8 cellular contexts compared by ENCODE assay signal in the genomic region with DNA sequence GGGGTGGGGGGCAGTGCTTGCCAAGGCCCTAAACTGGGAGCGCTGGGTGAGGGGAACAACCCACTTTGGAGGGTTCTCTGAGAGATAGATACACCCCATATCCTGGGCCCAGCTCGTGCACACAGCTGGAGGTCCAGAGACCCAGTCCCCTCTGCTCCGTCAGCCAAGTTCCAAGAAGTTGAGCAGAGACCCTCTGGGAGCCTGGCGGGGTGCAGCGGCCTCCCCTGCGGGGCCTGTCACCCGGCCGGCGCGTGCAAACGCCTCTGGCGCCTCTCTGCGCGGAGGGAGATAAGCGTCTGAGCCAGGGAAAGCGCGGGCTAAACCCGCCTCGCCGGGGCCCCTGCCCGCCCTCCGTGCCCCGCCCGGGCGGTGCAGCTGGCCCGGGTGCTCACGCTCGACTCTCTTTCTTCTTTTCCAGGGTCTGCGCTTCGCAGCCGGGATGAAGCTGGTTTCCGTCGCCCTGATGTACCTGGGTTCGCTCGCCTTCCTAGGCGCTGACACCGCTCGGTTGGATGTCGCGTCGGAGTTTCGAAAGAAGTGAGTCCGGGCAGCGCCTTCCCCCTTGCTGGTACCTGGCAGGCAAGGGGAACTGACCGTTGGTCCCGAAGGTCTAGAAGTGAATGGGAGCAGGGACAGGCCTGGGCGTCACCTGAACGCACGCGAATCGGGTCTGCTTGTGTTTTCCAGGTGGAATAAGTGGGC. TPM values are rescaled to one million over a fixed set of nuclear protein-coding genes. Genes with fewer than 3 reads are reported as not detected.
DNase-seq lines count a peak whose midpoint lies in the region; ATAC-seq and TF ChIP-seq lines count a peak whose summit lies in the region.

No MANE protein-coding gene starts in this region.

- H3K9me3 ChIP-seq in WERI-Rb-1 (ENCODE audit: severe bottlenecking): no peaks in the 10 kb centered on the region
- no peaks in the 10 kb centered on the region for H3K9me3 ChIP-seq in muscle layer of colon (ENCODE audit: low read length)

- peak overlapping the region; percentile 99 for H3K27ac Mint-ChIP-seq in HFFc6

- peak overlapping the region; percentile 27; the same call in 1 of the 2 replicates for H3K27ac ChIP-seq in WERI-Rb-1
- H3K27ac ChIP-seq in muscle layer of colon (ENCODE audit: low read depth, low read length): peak overlapping the region; percentile 94

- peak overlapping the region; percentile 98 for H3K4me3 Mint-ChIP-seq in HFFc6

- peaks cover 45% of the 10 kb centered on the region for H3K4me1 ChIP-seq in muscle layer of colon (ENCODE audit: insufficient read depth, low read length)

- no peak for TF ChIP-seq CTCF in AG10803 (conservative IDR thresholded peaks at IDR 0.05; ENCODE audit: low read length)
- no peak for TF ChIP-seq CTCF in HFFc6 (IDR thresholded peaks at IDR 0.05)
- TF ChIP-seq CTCF in WERI-Rb-1 (IDR thresholded peaks at IDR 0.05; ENCODE audit: low read depth, low read length): no peak

- no peak for ATAC-seq in GM18858 (IDR thresholded peaks at IDR 0.05; ENCODE audit: unreplicated experiment)

- H3K27me3 Mint-ChIP-seq in HFFc6 (ENCODE audit: insufficient read depth): peaks cover 46% of the 10 kb centered on the region

- peaks cover 44% of the 10 kb centered on the region for H3K4me1 Mint-ChIP-seq in HFFc6 (ENCODE audit: low read depth)

- H3K27me3 ChIP-seq in WERI-Rb-1 (ENCODE audit: insufficient read depth, low read depth, severe bottlenecking) (peaks cover 29% of the 10 kb centered on the region), muscle layer of colon (ENCODE audit: control insufficient read depth in 1 of 2, insufficient read depth in 2 of 2, low read length in 2 of 2) (no peaks in the 10 kb centered on the region)

- peaks cover 46% of the 10 kb centered on the region for H3K36me3 Mint-ChIP-seq in HFFc6 (ENCODE audit: low read depth)

- no peak for TF ChIP-seq POLR2A in erythroblast (IDR thresholded peaks at IDR 0.05; ENCODE audit: low read length)

- H3K4me3 ChIP-seq in AG10803 (ENCODE audit: low read length) (peak overlapping the region; percentile 100), WERI-Rb-1 (ENCODE audit: low read depth, low read length) (peak overlapping the region; percentile 42), muscle layer of colon (ENCODE audit: low read depth in 1 of 2, low read length in 2 of 2) (peak overlapping the region; percentile 78 to 85)

- H3K9me3 Mint-ChIP-seq in HFFc6: peaks cover 19% of the 10 kb centered on the region

- peak overlapping the region; percentile 98 for H3K9ac ChIP-seq in muscle layer of colon (ENCODE audit: low read length)

- DNase-seq in AG10803 (ENCODE audit: low read depth) (peak; percentile 25), HFFc6 (no peak), WERI-Rb-1 (peak; percentile 52), erythroblast (lab: John Stamatoyannopoulos, UW) (peak; percentile 84 to 86), middle frontal gyrus (ENCODE audit: extremely low spot score, low spot score) (no peak)
- DNase-seq in effector CD4-positive, alpha-beta T cell: no peak

- H3K36me3 ChIP-seq in WERI-Rb-1 (no peaks in the 10 kb centered on the region), muscle layer of colon (ENCODE audit: insufficient read depth, low read length) (no peaks in the 10 kb centered on the region)

RNA-seq across cellular contexts. Expression of gene ADM, which starts 0.5 kb away (rescaled TPM):
- 100 to 1,000 TPM; 219 to 346 (median 321) TPM for total RNA-seq in HFFc6 (2021; fragmentation: NEBNext Ultra II Directional; extraction: Animal tissue kit (Norgen Biotek cat#: 25700))

RNA-seq across cellular contexts. Expression of gene SBF2, which starts 11.4 kb away (rescaled TPM):
- 10 to 100 TPM; 25.2 to 36.0 (median 30.7) TPM for total RNA-seq in HFFc6 (2021; fragmentation: NEBNext Ultra II Directional; extraction: Animal tissue kit (Norgen Biotek cat#: 25700))

Comparison
In these comparisons a context has a peak if more than half of its experiments do, and no peak if none do; other contexts are left out.
1. DNase-seq: peak in AG10803 (single experiment), WERI-Rb-1 (single experiment) and erythroblast (2 of 2); none in HFFc6 (single experiment), middle frontal gyrus (single experiment) and effector CD4-positive, alpha-beta T cell (single experiment).
2. H3K4me3 ChIP-seq: peak in every context shown above with its lines; median percentile 100 in AG10803; 82 in muscle layer of colon; 42 in WERI-Rb-1.